8 cellular contexts compared by ENCODE assay signal in the genomic region with DNA sequence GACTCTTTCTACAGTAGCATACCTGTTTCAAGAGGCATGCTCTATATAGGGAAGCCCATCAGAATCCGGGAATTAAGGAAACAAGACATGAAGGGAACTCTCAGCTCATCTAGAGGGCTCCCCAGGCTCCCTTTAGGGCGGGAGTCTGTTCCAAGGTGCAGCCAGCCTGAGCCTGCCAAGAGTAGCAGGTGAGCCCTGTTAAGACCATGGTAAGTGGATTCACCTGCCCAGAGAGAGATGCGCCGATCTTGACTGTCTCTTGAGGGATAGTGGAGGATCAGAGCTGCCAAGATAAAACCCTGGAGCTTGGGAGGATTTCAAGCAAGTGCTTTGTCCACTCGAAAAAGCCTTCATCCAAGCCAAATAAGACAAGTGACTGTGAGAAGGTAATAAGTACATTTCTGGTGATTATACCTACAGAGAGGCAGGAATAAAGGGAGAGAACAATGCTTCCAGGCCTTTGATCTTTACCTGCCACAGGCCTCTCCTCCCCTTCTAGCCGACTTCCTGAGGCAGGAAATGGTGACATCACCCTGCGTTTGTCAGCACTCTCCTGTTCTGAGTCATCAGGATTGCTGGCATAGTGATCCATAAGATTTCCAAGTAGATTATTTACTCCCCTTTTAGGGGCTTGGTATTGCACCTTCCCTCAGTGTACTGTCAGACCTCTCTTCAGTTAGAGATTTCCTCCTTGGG. TPM values are rescaled to one million over a fixed set of nuclear protein-coding genes. Genes with fewer than 3 reads are reported as not detected.
A peak's percentile ranks its signal among the peaks of the same experiment; 100 is the strongest.
DNase-seq lines count a peak whose midpoint lies in the region; ATAC-seq and TF ChIP-seq lines count a peak whose summit lies in the region.

No MANE protein-coding gene starts in this region.

- peaks cover 0 to 10% of the 10 kb centered on the region in 2 donors for H3K4me1 ChIP-seq in left lung

- peaks cover 4% of the 10 kb centered on the region for H3K27me3 Mint-ChIP-seq in activated T-helper 1 cell treated with anti-CD3 and anti-CD28 coated beads, Interleukin-12 subunit alpha, Interleukin-12 subunit beta, Interleukin-2, Interleukin-4 antibody, amounts not matched to agents 30 ng/mL and 10 ng/mL and 1 ng/mL, durations not matched to agents 14 hours and 24 hours and 36 hours (ENCODE audit: insufficient read depth)

- TF ChIP-seq CTCF in left lung (IDR thresholded peaks at IDR 0.05), result no peak

- ATAC-seq in GM18907 (IDR thresholded peaks at IDR 0.05; ENCODE audit: unreplicated experiment) (peak; percentile 78), left lung (peak; percentile 96), GM18519 (IDR thresholded peaks at IDR 0.05; ENCODE audit: low FRiP score, unreplicated experiment) (no peak), GM18867 (IDR thresholded peaks at IDR 0.05; ENCODE audit: unreplicated experiment) (no peak), GM19035 (IDR thresholded peaks at IDR 0.05; ENCODE audit: unreplicated experiment) (no peak)

- no peak overlapping the region for H3K4me3 ChIP-seq in left lung

- H3K36me3 Mint-ChIP-seq in activated T-helper 1 cell treated with anti-CD3 and anti-CD28 coated beads, Interleukin-12 subunit alpha, Interleukin-12 subunit beta, Interleukin-2, Interleukin-4 antibody, amounts not matched to agents 30 ng/mL and 10 ng/mL and 1 ng/mL, durations not matched to agents 14 hours and 24 hours and 36 hours (ENCODE audit: low read depth), result no peaks in the 10 kb centered on the region

- peak overlapping the region; percentile 23 to 34 for H3K27ac ChIP-seq in left lung

- peaks cover 12% of the 10 kb centered on the region for H3K4me1 Mint-ChIP-seq in activated T-helper 1 cell treated with anti-CD3 and anti-CD28 coated beads, Interleukin-12 subunit alpha, Interleukin-12 subunit beta, Interleukin-2, Interleukin-4 antibody, amounts not matched to agents 30 ng/mL and 10 ng/mL and 1 ng/mL, durations not matched to agents 14 hours and 24 hours and 36 hours (ENCODE audit: low read depth)

- no peaks in the 10 kb centered on the region for H3K9me3 Mint-ChIP-seq in activated T-helper 1 cell treated with anti-CD3 and anti-CD28 coated beads, Interleukin-12 subunit alpha, Interleukin-12 subunit beta, Interleukin-2, Interleukin-4 antibody, amounts not matched to agents 30 ng/mL and 10 ng/mL and 1 ng/mL, durations not matched to agents 14 hours and 24 hours and 36 hours

- H3K4me3 Mint-ChIP-seq in activated T-helper 1 cell treated with anti-CD3 and anti-CD28 coated beads, Interleukin-12 subunit alpha, Interleukin-12 subunit beta, Interleukin-2, Interleukin-4 antibody, amounts not matched to agents 30 ng/mL and 10 ng/mL and 1 ng/mL, durations not matched to agents 14 hours and 24 hours and 36 hours, result peak overlapping the region; percentile 41

- H3K27ac Mint-ChIP-seq in activated T-helper 1 cell treated with anti-CD3 and anti-CD28 coated beads, Interleukin-12 subunit alpha, Interleukin-12 subunit beta, Interleukin-2, Interleukin-4 antibody, amounts not matched to agents 30 ng/mL and 10 ng/mL and 1 ng/mL, durations not matched to agents 14 hours and 24 hours and 36 hours, result peak overlapping the region; percentile 3

- no peaks in the 10 kb centered on the region for H3K27me3 ChIP-seq in left lung

- DNase-seq in HuH-7 (ENCODE audit: low spot score) (peak; percentile 56), left lung (peak in 1 of 2 donors; percentile 52)
- DNase-seq in activated T-helper 1 cell treated with anti-CD3 and anti-CD28 coated beads, Interleukin-12 subunit alpha, Interleukin-12 subunit beta, Interleukin-2, Interleukin-4 antibody, amounts not matched to agents 30 ng/mL and 10 ng/mL and 1 ng/mL, durations not matched to agents 14 hours and 24 hours and 36 hours (ENCODE audit: low spot score), result peak; percentile 2
- DNase-seq in activated CD8-positive, alpha-beta memory T cell treated with anti-CD3 and anti-CD28 coated beads for 24 hours, result no peak

- intact Hi-C loops in activated T-helper 1 cell treated with anti-CD3 and anti-CD28 coated beads, Interleukin-12 subunit alpha, Interleukin-12 subunit beta, Interleukin-2, Interleukin-4 antibody, amounts not matched to agents 30 ng/mL and 10 ng/mL and 1 ng/mL, durations not matched to agents 14 hours and 24 hours and 36 hours (cut with micrococcal nuclease), result no loop called here
- intact Hi-C loops in left lung (cut with DNase I), result no loop called here

- H3K36me3 ChIP-seq in left lung, result no peaks in the 10 kb centered on the region

- peaks cover 0 to 11% of the 10 kb centered on the region in 2 donors for H3K9me3 ChIP-seq in left lung

RNA-seq across cellular contexts. Expression of a gene that starts 31.5 kb away (rescaled TPM):
- 2.4 and 2.5 TPM in 2 replicates for total RNA-seq in activated T-helper 1 cell treated with anti-CD3 and anti-CD28 coated beads, Interleukin-12 subunit alpha, Interleukin-12 subunit beta, Interleukin-2, Interleukin-4 antibody, amounts not matched to agents 30 ng/mL and 10 ng/mL and 1 ng/mL, durations not matched to agents 14 hours and 24 hours and 36 hours
- 10 to 100 TPM; 34.4 to 52.9 TPM for total RNA-seq in left lung

Comparison
In these comparisons a context has a peak if more than half of its experiments do, and no peak if none do; other contexts are left out.
1. ATAC-seq: peak in GM18907 (single experiment) and left lung (single experiment); none in GM18519 (single experiment), GM18867 (single experiment) and GM19035 (single experiment).
2. RNA of a gene that starts 31.5 kb away (total RNA-seq): 34.4 to 52.9 TPM in left lung; 2.4 to 2.5 TPM in activated T-helper 1 cell treated with anti-CD3 and anti-CD28 coated beads, Interleukin-12 subunit alpha, Interleukin-12 subunit beta, Interleukin-2, Interleukin-4 antibody, amounts not matched to agents 30 ng/mL and 10 ng/mL and 1 ng/mL, durations not matched to agents 14 hours and 24 hours and 36 hours; every median in the first group is over 10 times any median in the second.